8 cellular contexts compared by ENCODE assay signal in genomic region chr6:26322645-26323482, GRCh38. TPM values are rescaled to one million over a fixed set of nuclear protein-coding genes. Genes with fewer than 3 reads are reported as not detected.
A peak's percentile ranks its signal among the peaks of the same experiment; 100 is the strongest.
DNase-seq lines count a peak whose midpoint lies in the region; ATAC-seq, FAIRE-seq and TF ChIP-seq lines count a peak whose summit lies in the region.

No MANE protein-coding gene starts in this region.

- no peaks in the 10 kb centered on the region for H3K4me1 ChIP-seq in CD8-positive, alpha-beta memory T cell (ENCODE audit: insufficient read depth, low read length)
- H3K4me1 ChIP-seq in GM23338 (ENCODE audit: insufficient read depth) (peaks cover 9% of the 10 kb centered on the region; the same call in 1 of the 2 replicates), keratinocyte (ENCODE audit: control insufficient read depth, extremely low read depth, insufficient read depth, low read length) (peaks cover 7% of the 10 kb centered on the region)

- H3K9me3 ChIP-seq in CD8-positive, alpha-beta memory T cell (ENCODE audit: low read length), result no peaks in the 10 kb centered on the region
- H3K9me3 ChIP-seq in keratinocyte (ENCODE audit: control insufficient read depth, low read depth, low read length), result no peaks in the 10 kb centered on the region

- peaks cover 5 to 19% of the 10 kb centered on the region in 2 donors for H3K27me3 Mint-ChIP-seq in CD8-positive, alpha-beta memory T cell
- H3K27me3 Mint-ChIP-seq in GM23338 (ENCODE audit: insufficient read depth, low read depth, poor library complexity), result peaks cover 34% of the 10 kb centered on the region
- H3K27me3 Mint-ChIP-seq in T-helper 2 cell treated with Interferon-gamma antibody and Interleukin-4, amounts not matched to agents 5 μg/mL and 100 μg/mL, for 36 hours (ENCODE audit: low read depth), result peaks cover 13% of the 10 kb centered on the region

- 0 out of 2 replicates have a peak, but pooled peaks cover 3% of the 10 kb centered on the region for H3F3A ChIP-seq in GM23338 (replicated peaks; ENCODE audit: low read depth)

- H4K20me1 ChIP-seq in GM23338 (replicated peaks; ENCODE audit: insufficient read depth) (no peaks in the 10 kb centered on the region), keratinocyte (ENCODE audit: control insufficient read depth, extremely low read depth, insufficient read depth, low read length) (peaks cover 3% of the 10 kb centered on the region)

- peak overlapping the region; percentile 69 for H3K27ac ChIP-seq in CD8-positive, alpha-beta memory T cell (ENCODE audit: low read depth, low read length)
- H3K27ac ChIP-seq in GM23338 (ENCODE audit: low read depth) (no peak overlapping the region), keratinocyte (ENCODE audit: control insufficient read depth, insufficient read depth, low read length) (peak overlapping the region; percentile 66)

- H3K9ac ChIP-seq in keratinocyte (ENCODE audit: control insufficient read depth, extremely low read depth, insufficient read depth, low read length), result peak overlapping the region; percentile 74

- peak; percentile 17 for ATAC-seq in GM23338

- peaks cover 24 to 37% (median 28%) of the 10 kb centered on the region in 3 donors for H3K4me1 Mint-ChIP-seq in CD8-positive, alpha-beta memory T cell
- H3K4me1 Mint-ChIP-seq in GM23338, result peaks cover 7% of the 10 kb centered on the region
- H3K4me1 Mint-ChIP-seq in T-helper 2 cell treated with Interferon-gamma antibody and Interleukin-4, amounts not matched to agents 5 μg/mL and 100 μg/mL, for 36 hours (ENCODE audit: low read depth), result peaks cover 44% of the 10 kb centered on the region

- dilution Hi-C loops in keratinocyte (cut with MboI; ENCODE audit: extremely low pct_ligation_motif_present, low sequenced_read_pairs), result no loop called here

- CTCF ChIA-PET in CD8-positive, alpha-beta memory T cell (lab: Charles Lee), result interaction anchor here (0.8 to 2.9 kb wide), 15 partner anchors 8 to 855 kb away, joined by 3 to 13 read pairs (median 4); a partner anchor contains a TSS

- no peak overlapping the region for H3K4me2 ChIP-seq in GM23338
- peak overlapping the region; percentile 45 for H3K4me2 ChIP-seq in keratinocyte (ENCODE audit: control insufficient read depth, extremely low read depth, insufficient read depth, low read depth, low read length)

- peak in 4 of 5 donors; percentile 38 to 79 (median 70) for DNase-seq in CD8-positive, alpha-beta memory T cell
- peak; percentile 90 for DNase-seq in GM23338 (ENCODE audit: low spot score)
- peak; percentile 32 for DNase-seq in NCI-H187 treated with DMSO at 0.1 percent for 48 hours (lab: John Stamatoyannopoulos, UW)
- DNase-seq in T-helper 2 cell treated with Interferon-gamma antibody and Interleukin-4, amounts not matched to agents 5 μg/mL and 100 μg/mL, for 36 hours (ENCODE audit: low spot score), result peak; percentile 71
- DNase-seq in cardiac fibroblast (ENCODE audit: low read depth in 2 of 2), result peak; percentile 92 to 97
- peak; percentile 60 for DNase-seq in keratinocyte (ENCODE audit: low read depth, low spot score)
- peak; percentile 63 for DNase-seq in stimulated activated CD4-positive, alpha-beta T cell treated with anti-CD3 and anti-CD28 coated beads, Interleukin-2, amount 100 ng/mL, for 4 hours (ENCODE audit: low read depth)
- no peak for DNase-seq in GM20000 (ENCODE audit: low spot score)

- H3K4me3 Mint-ChIP-seq in CD8-positive, alpha-beta memory T cell, result peak overlapping the region; percentile 72 to 93 (median 87)
- H3K4me3 Mint-ChIP-seq in GM23338, result peak overlapping the region; percentile 84
- H3K4me3 Mint-ChIP-seq in T-helper 2 cell treated with Interferon-gamma antibody and Interleukin-4, amounts not matched to agents 5 μg/mL and 100 μg/mL, for 36 hours, result peak overlapping the region; percentile 83

- H3K36me3 ChIP-seq in CD8-positive, alpha-beta memory T cell (ENCODE audit: insufficient read depth, low read length), result no peaks in the 10 kb centered on the region
- H3K36me3 ChIP-seq in GM23338 (ENCODE audit: insufficient read depth) (no peaks in the 10 kb centered on the region), keratinocyte (ENCODE audit: control insufficient read depth in 2 of 2, extremely low read depth in 1 of 2, insufficient read depth in 2 of 2, low read length in 2 of 2) (no peaks in the 10 kb centered on the region)

- POLR2A ChIA-PET in CD8-positive, alpha-beta memory T cell (lab: Charles Lee), result interaction anchor here (0.5 to 2.1 kb wide), 13 partner anchors 8 to 1568 kb away, joined by 3 to 10 read pairs (median 3); partner anchors contain the start of gene BTN2A2

- peak overlapping the region; percentile 62 for H3K4me3 ChIP-seq in CD8-positive, alpha-beta memory T cell (ENCODE audit: low read length)
- H3K4me3 ChIP-seq in GM23338, result peak overlapping the region; percentile 73
- H3K4me3 ChIP-seq in cardiac fibroblast (replicated peaks in 1 of 2; ENCODE audit: low read depth in 2 of 2, low read length in 2 of 2), result peak overlapping the region; percentile 58 to 65
- H3K4me3 ChIP-seq in keratinocyte (ENCODE audit: control insufficient read depth in 2 of 3, extremely low read depth in 1 of 3, insufficient read depth in 2 of 3, low read depth in 1 of 3, low read length in 3 of 3), result peak overlapping the region; percentile 48 to 77 (median 69)

- peaks cover 0 to 7% (median 5%) of the 10 kb centered on the region in 5 donors for H3K9me3 Mint-ChIP-seq in CD8-positive, alpha-beta memory T cell
- H3K9me3 Mint-ChIP-seq in GM23338, result peaks cover 8% of the 10 kb centered on the region; the same call in 2 of the 3 replicates
- no peaks in the 10 kb centered on the region for H3K9me3 Mint-ChIP-seq in T-helper 2 cell treated with Interferon-gamma antibody and Interleukin-4, amounts not matched to agents 5 μg/mL and 100 μg/mL, for 36 hours

- FAIRE-seq in keratinocyte (lab: Jason Lieb, UNC), result peak; percentile 71

- H3K27ac Mint-ChIP-seq in CD8-positive, alpha-beta memory T cell, result peak overlapping the region; percentile 80 to 94 (median 85)
- H3K27ac Mint-ChIP-seq in GM23338, result peak overlapping the region; percentile 9
- H3K27ac Mint-ChIP-seq in T-helper 2 cell treated with Interferon-gamma antibody and Interleukin-4, amounts not matched to agents 5 μg/mL and 100 μg/mL, for 36 hours, result peak overlapping the region; percentile 23

- no peaks in the 10 kb centered on the region for H3K79me2 ChIP-seq in GM23338 (replicated peaks; ENCODE audit: insufficient read depth)
- no peaks in the 10 kb centered on the region for H3K79me2 ChIP-seq in keratinocyte (ENCODE audit: control insufficient read depth, insufficient read depth, low read length)

- TF ChIP-seq CTCF in GM23338 (conservative IDR thresholded peaks at IDR 0.05; ENCODE audit: low read depth in 2 of 2) (no peak), cardiac fibroblast (IDR thresholded peaks at IDR 0.05; ENCODE audit: low read depth, low read length) (no peak), keratinocyte (optimal IDR thresholded peaks at IDR 0.05 in 1 of 3, IDR thresholded peaks at IDR 0.05 in 1 of 3, conservative IDR thresholded peaks at IDR 0.05 in 1 of 3; ENCODE audit: extremely low read depth in 1 of 3, insufficient read depth in 2 of 3, low read length in 3 of 3) (no peak), GM20000 (IDR thresholded peaks at IDR 0.05; ENCODE audit: extremely low read depth, missing control alignments) (no peak)

- H3K9me2 ChIP-seq in GM23338 (ENCODE audit: insufficient read depth), result no peaks in the 10 kb centered on the region

- H2AFZ ChIP-seq in GM23338 (no peak overlapping the region), keratinocyte (ENCODE audit: control insufficient read depth, low read length) (no peak overlapping the region)

- no peaks in the 10 kb centered on the region for H3K9me1 ChIP-seq in keratinocyte (ENCODE audit: control insufficient read depth, extremely low read depth, insufficient read depth, low read length)

- no peaks in the 10 kb centered on the region for H3K27me3 ChIP-seq in CD8-positive, alpha-beta memory T cell (ENCODE audit: insufficient read depth, low read length, poor library complexity, severe bottlenecking)
- H3K27me3 ChIP-seq in GM23338 (ENCODE audit: insufficient read depth), result peaks cover 10% of the 10 kb centered on the region; the same call in 1 of the 2 replicates
- H3K27me3 ChIP-seq in keratinocyte (ENCODE audit: control insufficient read depth, extremely low read depth, insufficient read depth, low read length), result no peaks in the 10 kb centered on the region

- peaks cover 0 to 2% (median 0%) of the 10 kb centered on the region in 3 donors for H3K36me3 Mint-ChIP-seq in CD8-positive, alpha-beta memory T cell
- H3K36me3 Mint-ChIP-seq in GM23338 (ENCODE audit: low read depth), result peaks cover 3% of the 10 kb centered on the region; the same call in 2 of the 3 replicates
- no peaks in the 10 kb centered on the region for H3K36me3 Mint-ChIP-seq in T-helper 2 cell treated with Interferon-gamma antibody and Interleukin-4, amounts not matched to agents 5 μg/mL and 100 μg/mL, for 36 hours (ENCODE audit: low read depth)

TF ChIP-seq in GM23338, 12 proteins besides CTCF, POLR2A, EP300 and RAD21 (continues in another document):
- no peak for TF ChIP-seq ZNF114 (CRISPR knock-in tag; IDR thresholded peaks at IDR 0.05)

RNA-seq across cellular contexts. Expression of gene BTN3A2, which starts 42.1 kb away (rescaled TPM):
- 10 to 100 TPM; 36.4 to 38.7 TPM for total RNA-seq in CD8-positive, alpha-beta memory T cell
- 174 TPM for polyA plus RNA-seq in CD8-positive, alpha-beta memory T cell
- total RNA-seq in GM23338 (2014; rRNA removed; shearing (Covaris generic)), result 2.8 and 10.4 TPM in 2 replicates
- 3.4 and 4.3 TPM in 2 replicates for polyA plus RNA-seq in GM23338 (2016; fragmentation: Nextera tagmentation; extraction: Ambion mirVana)
- 10.8 to 12.2 TPM (median 11.8 TPM) in 3 replicates for polyA plus RNA-seq in keratinocyte
- 2.0 TPM for polyA plus RNA-seq in keratinocyte (2011; ENCODE audit: low read depth)
- polyA plus RNA-seq in keratinocyte (2011; cell fraction: cytosol; rRNA removed), result 6.3 and 8.5 TPM in 2 replicates
- polyA plus RNA-seq in keratinocyte (2011; cell fraction: nucleus; rRNA removed), result 16.2 and 16.5 TPM in 2 replicates
- 3.1 and 7.2 TPM in 2 replicates for polyA plus RNA-seq in keratinocyte (2012; ENCODE audit: low replicate concordance)
- 4.9 to 14.4 TPM (median 12.0 TPM) in 3 replicates for polyA minus RNA-seq in keratinocyte
- polyA minus RNA-seq in keratinocyte (2011; cell fraction: cytosol; rRNA and poly(A)+ RNA removed), result 3.6 TPM
- 2.3 and 9.9 TPM in 2 replicates for polyA minus RNA-seq in keratinocyte (2011; cell fraction: nucleus; rRNA and poly(A)+ RNA removed)

Comparison
In these comparisons a context has a peak if more than half of its experiments do, and no peak if none do; other contexts are left out.
1. H3K27ac Mint-ChIP-seq: peak in every context shown above with its lines; median percentile 85 in CD8-positive, alpha-beta memory T cell; 23 in T-helper 2 cell treated with Interferon-gamma antibody and Interleukin-4, amounts not matched to agents 5 μg/mL and 100 μg/mL, for 36 hours; 9 in GM23338.